24 cellular contexts compared by ENCODE assay signal in genomic region chr10:4670737-4671136, GRCh38.
A peak's percentile ranks its signal among the peaks of the same experiment; 100 is the strongest.
DNase-seq lines count a peak whose midpoint lies in the region; ATAC-seq, FAIRE-seq and TF ChIP-seq lines count a peak whose summit lies in the region.
"Had no signal": no experiment of that assay in that cellular context is flagged by ENCODE, and none has a peak within 500 bp of the region (broad histone marks: within the 10 kb centered on the region; RNA-seq: fewer than 3 reads in every experiment).

No MANE protein-coding gene starts in this region.

- in situ Hi-C loops in transverse colon (cut with MboI; ENCODE audit: low pct_ligation_motif_present in 1 of 4, low pct_unique_long_range_greater_than_20kb in 1 of 4, low sequenced_read_pairs in 3 of 4), result loop anchor here (25.0 kb wide), 3 partner anchors 608 to 1433 kb away; partner anchors contain the start of gene KLF6 (in 1 of the 4)

- H3K36me3 ChIP-seq in stomach, result no peaks in the 10 kb centered on the region
- no peaks in the 10 kb centered on the region for H3K36me3 ChIP-seq in transverse colon
- H3K36me3 ChIP-seq: cardiac muscle cell had no signal

- TF ChIP-seq POLR2A in stomach (IDR thresholded peaks at IDR 0.05) (no peak), GM12891 (IDR thresholded peaks at IDR 0.05; ENCODE audit: low read depth, low read length) (no peak), transverse colon (IDR thresholded peaks at IDR 0.05) (no peak)

- no peak for FAIRE-seq in GM12891 (lab: Jason Lieb, UNC)
- FAIRE-seq: HTR-8/SVneo had no signal

- no peaks in the 10 kb centered on the region for H3K4me1 ChIP-seq in stomach
- H3K4me1 ChIP-seq in transverse colon, result peaks cover 0 to 8% (median 2%) of the 10 kb centered on the region in 4 donors
- H3K4me1 ChIP-seq: testis had no signal

- intact Hi-C loops in stomach (cut with DNase I; ENCODE audit: low total_unique reads) (no loop called here), transverse colon (cut with DNase I; ENCODE audit: low total_unique reads) (no loop called here)

- H3K4me3 ChIP-seq in stomach (no peak overlapping the region), transverse colon (no peak overlapping the region)
- H3K4me3 ChIP-seq: cardiac muscle cell, GM23338, testis had no signal

- DNase-seq in GM03348 (ENCODE audit: low spot score) (peak; percentile 55), RPMI7951 (ENCODE audit: low read depth) (peak; percentile 74), renal cortical epithelial cell (ENCODE audit: low read depth) (peak; percentile 93), NCI-H2081 (lab: John Stamatoyannopoulos, UW) (no peak), stomach (no peak), GM12891 (ENCODE audit: insufficient read length, low spot score) (no peak), transverse colon (no peak)
- DNase-seq: activated CD8-positive, alpha-beta memory T cell treated with anti-CD3 and anti-CD28 coated beads, Interleukin-2, amount 50 U/mL, for 4 hours; activated naive CD4-positive, alpha-beta T cell treated with anti-CD3 and anti-CD28 coated beads, Interleukin-2, amount 50 U/mL, for 16 hours; DMS79; effector CD4-positive, alpha-beta T cell; foreskin melanocyte; mesendoderm; NCI-H2107; retina; SHP77; stimulated activated CD4-positive, alpha-beta T cell treated with anti-CD3 and anti-CD28 coated beads, Interleukin-1b, Interleukin-23, amount 100 ng/mL, for 48 hours; T-helper 9 cell; testis had no signal

- H3K9me3 ChIP-seq in stomach (no peaks in the 10 kb centered on the region), transverse colon (no peaks in the 10 kb centered on the region)
- H3K9me3 ChIP-seq: testis had no signal

- H3K27ac ChIP-seq in stomach, result no peak overlapping the region
- no peak overlapping the region for H3K27ac ChIP-seq in transverse colon
- H3K27ac ChIP-seq: C4-2B, cardiac muscle cell, testis had no signal

- peak; percentile 32 for ATAC-seq in esophagus mucosa
- ATAC-seq: GM23338 had no signal

- H3K27me3 ChIP-seq in stomach (no peaks in the 10 kb centered on the region), transverse colon (no peaks in the 10 kb centered on the region)
- H3K27me3 ChIP-seq: cardiac muscle cell, testis had no signal

- TF ChIP-seq CTCF in stomach (IDR thresholded peaks at IDR 0.05) (no peak), transverse colon (IDR thresholded peaks at IDR 0.05) (no peak)

- TF ChIP-seq EP300 in stomach (IDR thresholded peaks at IDR 0.05) (no peak), transverse colon (IDR thresholded peaks at IDR 0.05; ENCODE audit: low read depth) (no peak)

TF ChIP-seq in GM12891, 5 proteins besides CTCF, POLR2A, EP300 and RAD21:
- no peak for TF ChIP-seq POLR2AphosphoS5 (IDR thresholded peaks at IDR 0.05; ENCODE audit: low read depth, low read length)
- no peak for TF ChIP-seq SPI1 (IDR thresholded peaks at IDR 0.05; ENCODE audit: low read depth, low read length)
- TF ChIP-seq PAX5 (IDR thresholded peaks at IDR 0.05; ENCODE audit: insufficient read depth, low read length, severe bottlenecking), result no peak
- no peak for TF ChIP-seq TAF1 (IDR thresholded peaks at IDR 0.05; ENCODE audit: low read depth, low read length)
- no peak for TF ChIP-seq POU2F2 (IDR thresholded peaks at IDR 0.05; ENCODE audit: low read depth, low read length)

Comparison
In these comparisons a context has a peak if more than half of its experiments do, and no peak if none do; other contexts are left out.
1. DNase-seq: peak in GM03348 (single experiment), RPMI7951 (single experiment) and renal cortical epithelial cell (single experiment); none in NCI-H2081 (0 of 2), stomach (single experiment), GM12891 (single experiment) and transverse colon (single experiment).